In genomic region chr18:8196238-8196637, GRCh38 we compare ENCODE assay signal across 38 cellular contexts.
"Had no signal": no experiment of that assay in that cellular context is flagged by ENCODE, and none has a peak within 500 bp of the region (broad histone marks: within the 10 kb centered on the region; RNA-seq: fewer than 3 reads in every experiment).

No MANE protein-coding gene starts in this region.

- H3K36me3 Mint-ChIP-seq: activated naive CD4-positive, alpha-beta T cell treated with anti-CD3 and anti-CD28 coated beads, Interleukin-2, amount 10 ng/mL, durations not matched to agents 7 days and 5 days; activated naive CD4-positive, alpha-beta T cell treated with anti-CD3 and anti-CD28 coated beads, Interleukin-2, amount 50 U/mL, for 24 hours; activated naive CD4-positive, alpha-beta T cell treated with anti-CD3 and anti-CD28 coated beads, Interleukin-2, amount 50 U/mL, for 72 hours; activated naive CD8-positive, alpha-beta T cell; activated naive CD8-positive, alpha-beta T cell treated with anti-CD3 and anti-CD28 coated beads for 36 hours; activated naive CD8-positive, alpha-beta T cell treated with anti-CD3 and anti-CD28 coated beads, Interleukin-2, amount 10 ng/mL, durations not matched to agents 7 days and 5 days; brain had no signal

- H3K27ac Mint-ChIP-seq: activated naive CD4-positive, alpha-beta T cell treated with anti-CD3 and anti-CD28 coated beads for 36 hours; activated naive CD4-positive, alpha-beta T cell treated with anti-CD3 and anti-CD28 coated beads, Interleukin-2, amount 10 ng/mL, durations not matched to agents 7 days and 5 days; activated naive CD4-positive, alpha-beta T cell treated with anti-CD3 and anti-CD28 coated beads, Interleukin-2, amount 50 U/mL, for 24 hours; activated naive CD8-positive, alpha-beta T cell; activated naive CD8-positive, alpha-beta T cell treated with anti-CD3 and anti-CD28 coated beads for 36 hours; activated naive CD8-positive, alpha-beta T cell treated with anti-CD3 and anti-CD28 coated beads, Interleukin-2, amount 10 ng/mL, durations not matched to agents 7 days and 5 days; activated naive CD8-positive, alpha-beta T cell treated with anti-CD3 and anti-CD28 coated beads, Interleukin-2, amount 50 U/mL, for 24 hours; activated T-cell treated with anti-CD3 and anti-CD28 coated beads, Interleukin-2, amount 50 U/mL, for 24 hours; activated T-cell treated with anti-CD3 and anti-CD28 coated beads, Interleukin-2, amount 50 U/mL, for 72 hours; activated T-helper 1 cell treated with anti-CD3 and anti-CD28 coated beads, Interleukin-12 subunit alpha, Interleukin-12 subunit beta, Interleukin-2, Interleukin-4 antibody, amounts not matched to agents 30 ng/mL and 10 ng/mL and 1 ng/mL, durations not matched to agents 14 hours and 24 hours and 36 hours; activated T-helper 17 cell treated with anti-CD3 and anti-CD28 coated beads, Interleukin-2, amount 50 U/mL, for 72 hours; activated T-helper 2 cell treated with anti-CD3 and anti-CD28 coated beads, Interferon-gamma antibody, Interleukin-2, Interleukin-4, amounts not matched to agents 10 μg/mL and 5 μg/mL and 100 μg/mL, durations not matched to agents 14 hours and 24 hours and 36 hours had no signal

- H3K36me3 ChIP-seq: adrenal gland, ascending aorta, brain microvascular endothelial cell, breast epithelium, cardiac muscle cell had no signal

- H3K9me3 Mint-ChIP-seq: activated naive CD4-positive, alpha-beta T cell treated with anti-CD3 and anti-CD28 coated beads for 36 hours; activated naive CD4-positive, alpha-beta T cell treated with anti-CD3 and anti-CD28 coated beads, Interleukin-2, amount 10 ng/mL, durations not matched to agents 7 days and 5 days; activated naive CD4-positive, alpha-beta T cell treated with anti-CD3 and anti-CD28 coated beads, Interleukin-2, amount 50 U/mL, for 24 hours; activated naive CD8-positive, alpha-beta T cell treated with anti-CD3 and anti-CD28 coated beads for 36 hours; activated naive CD8-positive, alpha-beta T cell treated with anti-CD3 and anti-CD28 coated beads, Interleukin-2, amount 10 ng/mL, durations not matched to agents 7 days and 5 days; activated naive CD8-positive, alpha-beta T cell treated with anti-CD3 and anti-CD28 coated beads, Interleukin-2, amount 50 U/mL, for 24 hours; activated T-cell treated with anti-CD3 and anti-CD28 coated beads, Interleukin-2, amount 50 U/mL, for 24 hours; activated T-cell treated with anti-CD3 and anti-CD28 coated beads, Interleukin-2, amount 50 U/mL, for 4 hours; activated T-helper 1 cell treated with anti-CD3 and anti-CD28 coated beads, Interleukin-12 subunit alpha, Interleukin-12 subunit beta, Interleukin-2, Interleukin-4 antibody, amounts not matched to agents 30 ng/mL and 10 ng/mL and 1 ng/mL, durations not matched to agents 14 hours and 24 hours and 36 hours; activated T-helper 2 cell treated with anti-CD3 and anti-CD28 coated beads, Interferon-gamma antibody, Interleukin-2, Interleukin-4, amounts not matched to agents 10 μg/mL and 5 μg/mL and 100 μg/mL, durations not matched to agents 14 hours and 24 hours and 36 hours; brain had no signal

- H3K27me3 ChIP-seq: adrenal gland, ascending aorta, body of pancreas, brain microvascular endothelial cell, breast epithelium, cardiac muscle cell had no signal

- H3K27me3 Mint-ChIP-seq: activated naive CD4-positive, alpha-beta T cell treated with anti-CD3 and anti-CD28 coated beads, Interleukin-2, amount 10 ng/mL, durations not matched to agents 7 days and 5 days; activated naive CD4-positive, alpha-beta T cell treated with anti-CD3 and anti-CD28 coated beads, Interleukin-2, amount 50 U/mL, for 24 hours; activated naive CD8-positive, alpha-beta T cell; activated naive CD8-positive, alpha-beta T cell treated with anti-CD3 and anti-CD28 coated beads for 36 hours; activated naive CD8-positive, alpha-beta T cell treated with anti-CD3 and anti-CD28 coated beads, Interleukin-2, amount 10 ng/mL, durations not matched to agents 7 days and 5 days; activated naive CD8-positive, alpha-beta T cell treated with anti-CD3 and anti-CD28 coated beads, Interleukin-2, amount 50 U/mL, for 24 hours; activated T-cell treated with anti-CD3 and anti-CD28 coated beads, Interleukin-2, amount 50 U/mL, for 24 hours; activated T-helper 17 cell treated with anti-CD3 and anti-CD28 coated beads, Interleukin-2, amount 50 U/mL, for 72 hours; brain; central memory CD8-positive, alpha-beta T cell had no signal

- H3K4me3 Mint-ChIP-seq: activated naive CD4-positive, alpha-beta T cell treated with anti-CD3 and anti-CD28 coated beads for 36 hours; activated naive CD4-positive, alpha-beta T cell treated with anti-CD3 and anti-CD28 coated beads, Interleukin-2, amount 10 ng/mL, durations not matched to agents 7 days and 5 days; activated naive CD4-positive, alpha-beta T cell treated with anti-CD3 and anti-CD28 coated beads, Interleukin-2, amount 50 U/mL, for 24 hours; activated naive CD8-positive, alpha-beta T cell; activated naive CD8-positive, alpha-beta T cell treated with anti-CD3 and anti-CD28 coated beads for 36 hours; activated naive CD8-positive, alpha-beta T cell treated with anti-CD3 and anti-CD28 coated beads, Interleukin-2, amount 10 ng/mL, durations not matched to agents 7 days and 5 days; activated naive CD8-positive, alpha-beta T cell treated with anti-CD3 and anti-CD28 coated beads, Interleukin-2, amount 50 U/mL, for 24 hours; activated T-cell treated with anti-CD3 and anti-CD28 coated beads, Interleukin-2, amount 50 U/mL, for 24 hours; activated T-cell treated with anti-CD3 and anti-CD28 coated beads, Interleukin-2, amount 50 U/mL, for 4 hours; activated T-cell treated with anti-CD3 and anti-CD28 coated beads, Interleukin-2, amount 50 U/mL, for 72 hours; activated T-helper 1 cell treated with anti-CD3 and anti-CD28 coated beads, Interleukin-12 subunit alpha, Interleukin-12 subunit beta, Interleukin-2, Interleukin-4 antibody, amounts not matched to agents 30 ng/mL and 10 ng/mL and 1 ng/mL, durations not matched to agents 14 hours and 24 hours and 36 hours; activated T-helper 17 cell treated with anti-CD3 and anti-CD28 coated beads, Interleukin-2, amount 50 U/mL, for 72 hours; brain; central memory CD8-positive, alpha-beta T cell had no signal

- ATAC-seq: activated naive CD4-positive, alpha-beta T cell treated with anti-CD3 and anti-CD28 coated beads, Interleukin-2, amount 50 U/mL, for 72 hours; activated naive CD8-positive, alpha-beta T cell treated with anti-CD3 and anti-CD28 coated beads, Interleukin-2, amount 50 U/mL, for 24 hours; activated T-cell treated with anti-CD3 and anti-CD28 coated beads, Interleukin-2, amount 50 U/mL, for 4 hours; activated T-cell treated with anti-CD3 and anti-CD28 coated beads, Interleukin-2, amount 50 U/mL, for 72 hours; activated T-helper 17 cell treated with anti-CD3 and anti-CD28 coated beads, Interleukin-2, amount 50 U/mL, for 72 hours had no signal

- H3K4me1 ChIP-seq: adrenal gland, ascending aorta, breast epithelium had no signal

- H3K27ac ChIP-seq: adrenal gland, ascending aorta, body of pancreas, brain microvascular endothelial cell, breast epithelium, cardiac muscle cell had no signal

- DNase-seq: activated effector memory CD4-positive, alpha-beta T cell treated with anti-CD3 and anti-CD28 coated beads, Interleukin-2, amount 50 U/mL, for 16 hours; activated effector memory CD4-positive, alpha-beta T cell treated with Interleukin-2 at 50 U/mL for 16 hours; activated gamma-delta T cell; activated gamma-delta T cell treated with Interleukin-2 at 50 U/mL for 16 hours; activated naive CD4-positive, alpha-beta T cell; activated naive CD4-positive, alpha-beta T cell treated with anti-CD3 and anti-CD28 coated beads for 36 hours; activated naive CD4-positive, alpha-beta T cell treated with anti-CD3 and anti-CD28 coated beads, Interleukin-2, amount 10 ng/mL, durations not matched to agents 7 days and 5 days; activated naive CD4-positive, alpha-beta T cell treated with anti-CD3 and anti-CD28 coated beads, Interleukin-2, amount 50 U/mL, for 16 hours; activated naive CD4-positive, alpha-beta T cell treated with Interleukin-2 at 50 U/mL for 16 hours; activated naive CD8-positive, alpha-beta T cell treated with anti-CD3 and anti-CD28 coated beads for 36 hours; activated naive CD8-positive, alpha-beta T cell treated with anti-CD3 and anti-CD28 coated beads, Interleukin-2, amount 10 ng/mL, durations not matched to agents 7 days and 5 days; activated naive CD8-positive, alpha-beta T cell treated with anti-CD3 and anti-CD28 coated beads, Interleukin-2, amount 50 U/mL, for 24 hours; activated T-cell treated with anti-CD3 and anti-CD28 coated beads, Interleukin-2, amount 50 U/mL, for 1 hour; activated T-cell treated with anti-CD3 and anti-CD28 coated beads, Interleukin-2, amount 50 U/mL, for 24 hours; activated T-cell treated with anti-CD3 and anti-CD28 coated beads, Interleukin-2, amount 50 U/mL, for 4 hours; activated T-cell treated with anti-CD3 and anti-CD28 coated beads, Interleukin-2, amount 50 U/mL, for 48 hours; activated T-cell treated with anti-CD3 and anti-CD28 coated beads, Interleukin-2, amount 50 U/mL, for 72 hours; adrenal gland; amniotic stem cell; amygdala; anterior cingulate cortex; aorta; body of pancreas; brain microvascular endothelial cell; caudate nucleus; central memory CD4-positive, alpha-beta T cell; cerebellar nuclear complex had no signal

- H3K9me3 ChIP-seq: adrenal gland, ascending aorta, body of pancreas, breast epithelium had no signal

- H3K4me3 ChIP-seq: adrenal gland, ascending aorta, body of pancreas, breast epithelium, cardiac muscle cell had no signal

- H3K4me1 Mint-ChIP-seq: activated naive CD4-positive, alpha-beta T cell treated with anti-CD3 and anti-CD28 coated beads, Interleukin-2, amount 10 ng/mL, durations not matched to agents 7 days and 5 days; activated naive CD4-positive, alpha-beta T cell treated with anti-CD3 and anti-CD28 coated beads, Interleukin-2, amount 50 U/mL, for 24 hours; activated naive CD8-positive, alpha-beta T cell treated with anti-CD3 and anti-CD28 coated beads for 36 hours; activated naive CD8-positive, alpha-beta T cell treated with anti-CD3 and anti-CD28 coated beads, Interleukin-2, amount 10 ng/mL, durations not matched to agents 7 days and 5 days; activated naive CD8-positive, alpha-beta T cell treated with anti-CD3 and anti-CD28 coated beads, Interleukin-2, amount 50 U/mL, for 24 hours; activated T-helper 17 cell treated with anti-CD3 and anti-CD28 coated beads, Interleukin-2, amount 50 U/mL, for 72 hours; central memory CD8-positive, alpha-beta T cell had no signal
